In the genomic region with DNA sequence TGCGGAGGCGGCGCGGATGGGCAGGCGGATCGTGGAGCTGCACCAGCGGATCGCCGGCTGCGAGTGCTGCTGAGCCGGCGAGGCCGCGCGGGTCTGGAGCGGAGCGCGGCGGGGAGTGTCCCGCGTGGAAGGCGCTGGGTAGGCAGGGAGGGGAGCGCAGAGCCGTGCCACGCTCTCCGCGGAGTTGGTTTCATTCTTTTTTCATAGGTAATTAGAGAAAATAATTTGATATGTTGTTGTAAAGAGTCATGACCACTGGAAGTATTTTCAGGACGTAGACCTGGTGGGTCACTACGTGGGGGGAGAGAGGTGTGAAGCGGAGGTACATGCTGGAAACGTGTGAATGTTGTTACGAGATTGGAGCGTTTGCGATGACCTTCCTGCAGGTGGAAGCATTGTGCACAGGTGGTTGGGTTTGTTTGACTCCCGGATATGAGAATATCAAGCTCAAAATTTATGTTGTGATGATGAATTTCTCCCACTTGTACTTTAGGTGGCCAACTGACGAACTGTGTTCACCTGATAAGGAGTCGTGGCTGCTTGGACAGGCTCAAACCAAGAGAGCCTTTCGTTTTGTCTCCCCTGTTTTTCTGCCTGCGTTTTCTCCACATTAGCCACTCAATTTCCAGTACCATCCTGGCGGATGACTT, we compare ENCODE assay signal across 1 cellular context.
TF ChIP-seq lines count a peak whose summit lies in the region.

No MANE protein-coding gene starts in this region.

TF ChIP-seq in K562, 482 proteins besides CTCF, POLR2A, EP300 and RAD21 (continued from another document):
- TF ChIP-seq, protein P1, sequence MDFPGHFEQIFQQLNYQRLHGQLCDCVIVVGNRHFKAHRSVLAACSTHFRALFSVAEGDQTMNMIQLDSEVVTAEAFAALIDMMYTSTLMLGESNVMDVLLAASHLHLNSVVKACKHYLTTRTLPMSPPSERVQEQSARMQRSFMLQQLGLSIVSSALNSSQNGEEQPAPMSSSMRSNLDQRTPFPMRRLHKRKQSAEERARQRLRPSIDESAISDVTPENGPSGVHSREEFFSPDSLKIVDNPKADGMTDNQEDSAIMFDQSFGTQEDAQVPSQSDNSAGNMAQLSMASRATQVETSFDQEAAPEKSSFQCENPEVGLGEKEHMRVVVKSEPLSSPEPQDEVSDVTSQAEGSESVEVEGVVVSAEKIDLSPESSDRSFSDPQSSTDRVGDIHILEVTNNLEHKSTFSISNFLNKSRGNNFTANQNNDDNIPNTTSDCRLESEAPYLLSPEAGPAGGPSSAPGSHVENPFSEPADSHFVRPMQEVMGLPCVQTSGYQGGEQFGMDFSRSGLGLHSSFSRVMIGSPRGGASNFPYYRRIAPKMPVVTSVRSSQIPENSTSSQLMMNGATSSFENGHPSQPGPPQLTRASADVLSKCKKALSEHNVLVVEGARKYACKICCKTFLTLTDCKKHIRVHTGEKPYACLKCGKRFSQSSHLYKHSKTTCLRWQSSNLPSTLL (IDR thresholded peaks at IDR 0.05) = no peak
- TF ChIP-seq ZNF639 (CRISPR knock-in tag; conservative IDR thresholded peaks at IDR 0.05 in 1 of 2, IDR thresholded peaks at IDR 0.05 in 1 of 2) (0 out of 4 replicates have a peak, but pooled peaks of 1 of the 2 experiments have one; percentile 37), TBL1XR1 (IDR thresholded peaks at IDR 0.05; ENCODE audit: low read length in 2 of 2) (peak in 1 of 2 experiments; percentile 53; a peak in 2 of 4 replicates), ZZZ3 (IDR thresholded peaks at IDR 0.05) (0 out of 2 replicates have a peak, but pooled peaks have one; percentile 39), ARID1B (IDR thresholded peaks at IDR 0.05) (peak; percentile 79), TCF3 (CRISPR knock-in tag; IDR thresholded peaks at IDR 0.05) (peak; percentile 71), FOXK2 (conservative IDR thresholded peaks at IDR 0.05 in 1 of 2, IDR thresholded peaks at IDR 0.05 in 1 of 2; ENCODE audit: low read depth in 2 of 2) (peak in 1 of 2 experiments; percentile 45; a peak in 2 of 4 replicates), PHF21A (IDR thresholded peaks at IDR 0.05; ENCODE audit: borderline replicate concordance, low read depth) (0 out of 2 replicates have a peak, but pooled peaks have one; percentile 26), ATF7 (IDR thresholded peaks at IDR 0.05) (peak; percentile 55), HDGF (IDR thresholded peaks at IDR 0.05) (0 out of 2 replicates have a peak, but pooled peaks have one; percentile 61), HMGXB4 (CRISPR knock-in tag; IDR thresholded peaks at IDR 0.05) (0 out of 2 replicates have a peak, but pooled peaks have one; percentile 45), HDAC2 (IDR thresholded peaks at IDR 0.05) (0 out of 2 replicates have a peak, but pooled peaks have one; percentile 42), ATF1 (CRISPR knock-in tag; IDR thresholded peaks at IDR 0.05) (no peak), ATF1 (tag; IDR thresholded peaks at IDR 0.05) (peak; percentile 46), BCLAF1 (IDR thresholded peaks at IDR 0.05; ENCODE audit: borderline replicate concordance in 1 of 2, control insufficient read depth in 1 of 2, low read depth in 2 of 2, low read length in 1 of 2) (0 out of 4 replicates have a peak, but pooled peaks of 1 of the 2 experiments have one; percentile 72), ZKSCAN3 (CRISPR knock-in tag; IDR thresholded peaks at IDR 0.05) (no peak), MEIS2 (IDR thresholded peaks at IDR 0.05; ENCODE audit: partially characterized antibody) (peak; percentile 92), RAD51 (IDR thresholded peaks at IDR 0.05; ENCODE audit: borderline replicate concordance, low read depth) (peak; percentile 26; the same call in 1 of the 2 replicates), NFYB (IDR thresholded peaks at IDR 0.05; ENCODE audit: extremely low read depth, insufficient read length) (no peak), SMAD4 (CRISPR knock-in tag; conservative IDR thresholded peaks at IDR 0.05) (0 out of 2 replicates have a peak, but pooled peaks have one; percentile 9), SMARCC2 (IDR thresholded peaks at IDR 0.05; ENCODE audit: low read depth) (peak; percentile 47; the same call in 1 of the 2 replicates), EP400 (IDR thresholded peaks at IDR 0.05) (peak; percentile 53), OTX1 (CRISPR knock-in tag; IDR thresholded peaks at IDR 0.05) (0 out of 2 replicates have a peak, but pooled peaks have one; percentile 46), ARID4B (CRISPR knock-in tag; IDR thresholded peaks at IDR 0.05) (peak; percentile 68), EZH2 (IDR thresholded peaks at IDR 0.05; ENCODE audit: borderline replicate concordance, low read depth, low read length) (no peak)
- TF ChIP-seq, protein P2, sequence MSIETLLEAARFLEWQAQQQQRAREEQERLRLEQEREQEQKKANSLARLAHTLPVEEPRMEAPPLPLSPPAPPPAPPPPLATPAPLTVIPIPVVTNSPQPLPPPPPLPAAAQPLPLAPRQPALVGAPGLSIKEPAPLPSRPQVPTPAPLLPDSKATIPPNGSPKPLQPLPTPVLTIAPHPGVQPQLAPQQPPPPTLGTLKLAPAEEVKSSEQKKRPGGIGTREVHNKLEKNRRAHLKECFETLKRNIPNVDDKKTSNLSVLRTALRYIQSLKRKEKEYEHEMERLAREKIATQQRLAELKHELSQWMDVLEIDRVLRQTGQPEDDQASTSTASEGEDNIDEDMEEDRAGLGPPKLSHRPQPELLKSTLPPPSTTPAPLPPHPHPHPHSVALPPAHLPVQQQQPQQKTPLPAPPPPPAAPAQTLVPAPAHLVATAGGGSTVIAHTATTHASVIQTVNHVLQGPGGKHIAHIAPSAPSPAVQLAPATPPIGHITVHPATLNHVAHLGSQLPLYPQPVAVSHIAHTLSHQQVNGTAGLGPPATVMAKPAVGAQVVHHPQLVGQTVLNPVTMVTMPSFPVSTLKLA (conservative IDR thresholded peaks at IDR 0.05) = peak; percentile 27 to 72; a peak in 2 of 4 replicates
- TF ChIP-seq, protein P3, sequence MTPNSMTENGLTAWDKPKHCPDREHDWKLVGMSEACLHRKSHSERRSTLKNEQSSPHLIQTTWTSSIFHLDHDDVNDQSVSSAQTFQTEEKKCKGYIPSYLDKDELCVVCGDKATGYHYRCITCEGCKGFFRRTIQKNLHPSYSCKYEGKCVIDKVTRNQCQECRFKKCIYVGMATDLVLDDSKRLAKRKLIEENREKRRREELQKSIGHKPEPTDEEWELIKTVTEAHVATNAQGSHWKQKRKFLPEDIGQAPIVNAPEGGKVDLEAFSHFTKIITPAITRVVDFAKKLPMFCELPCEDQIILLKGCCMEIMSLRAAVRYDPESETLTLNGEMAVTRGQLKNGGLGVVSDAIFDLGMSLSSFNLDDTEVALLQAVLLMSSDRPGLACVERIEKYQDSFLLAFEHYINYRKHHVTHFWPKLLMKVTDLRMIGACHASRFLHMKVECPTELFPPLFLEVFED (CRISPR knock-in tag; conservative IDR thresholded peaks at IDR 0.05) = no peak
- TF ChIP-seq, protein P4, sequence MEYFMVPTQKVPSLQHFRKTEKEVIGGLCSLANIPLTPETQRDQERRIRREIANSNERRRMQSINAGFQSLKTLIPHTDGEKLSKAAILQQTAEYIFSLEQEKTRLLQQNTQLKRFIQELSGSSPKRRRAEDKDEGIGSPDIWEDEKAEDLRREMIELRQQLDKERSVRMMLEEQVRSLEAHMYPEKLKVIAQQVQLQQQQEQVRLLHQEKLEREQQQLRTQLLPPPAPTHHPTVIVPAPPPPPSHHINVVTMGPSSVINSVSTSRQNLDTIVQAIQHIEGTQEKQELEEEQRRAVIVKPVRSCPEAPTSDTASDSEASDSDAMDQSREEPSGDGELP (CRISPR knock-in tag; IDR thresholded peaks at IDR 0.05; ENCODE audit: borderline replicate concordance) = peak; percentile 25; the same call in 1 of the 2 replicates
